In genomic region chr6:21586760-21587181, GRCh38 we compare ENCODE assay signal across 8 cellular contexts. TPM values are rescaled to one million over a fixed set of nuclear protein-coding genes. Genes with fewer than 3 reads are reported as not detected.
DNase-seq lines count a peak whose midpoint lies in the region; ATAC-seq and TF ChIP-seq lines count a peak whose summit lies in the region.

No MANE protein-coding gene starts in this region.

- H4K20me1 ChIP-seq in MM.1S (ENCODE audit: insufficient read depth, low read length) = no peaks in the 10 kb centered on the region

- no peak for DNase-seq in activated naive CD4-positive, alpha-beta T cell treated with anti-CD3 and anti-CD28 coated beads for 36 hours
- DNase-seq in activated naive CD4-positive, alpha-beta T cell treated with anti-CD3 and anti-CD28 coated beads, Interleukin-2, amount 50 U/mL, for 72 hours (ENCODE audit: low spot score in 2 of 2) = no peak
- DNase-seq in MM.1S (no peak), SW480 (ENCODE audit: low spot score) (no peak), COR-L47 (lab: John Stamatoyannopoulos, UW) (no peak)

- H3K9me3 ChIP-seq in MM.1S (replicated peaks; ENCODE audit: insufficient read depth, low read length) = no peaks in the 10 kb centered on the region
- no peaks in the 10 kb centered on the region for H3K9me3 ChIP-seq in mucosa of rectum (ENCODE audit: control insufficient read depth in 2 of 2, low read length in 2 of 2)

- H3K36me3 ChIP-seq in MM.1S (replicated peaks; ENCODE audit: insufficient read depth, low read length) = no peaks in the 10 kb centered on the region
- H3K36me3 ChIP-seq in mucosa of rectum (ENCODE audit: control insufficient read depth in 2 of 2, insufficient read depth in 2 of 2, low read length in 2 of 2) = no peaks in the 10 kb centered on the region

- H3K27me3 Mint-ChIP-seq in activated naive CD4-positive, alpha-beta T cell treated with anti-CD3 and anti-CD28 coated beads for 36 hours (ENCODE audit: low read depth) = peaks cover 53% of the 10 kb centered on the region

- H3K27ac ChIP-seq in MM.1S (ENCODE audit: low read length) (no peak overlapping the region), cingulate gyrus (ENCODE audit: low read depth, low read length) (peak overlapping the region; percentile 19), mucosa of rectum (ENCODE audit: low read depth in 2 of 2, low read length in 2 of 2) (peak overlapping the region; percentile 93 to 97)

- no peak for ATAC-seq in activated naive CD4-positive, alpha-beta T cell treated with anti-CD3 and anti-CD28 coated beads, Interleukin-2, amount 50 U/mL, for 72 hours
- ATAC-seq in HG03342 (IDR thresholded peaks at IDR 0.05; ENCODE audit: unreplicated experiment) = no peak

- H3K9me3 Mint-ChIP-seq in activated naive CD4-positive, alpha-beta T cell treated with anti-CD3 and anti-CD28 coated beads for 36 hours = peaks cover 8% of the 10 kb centered on the region
- peaks cover 7 to 8% of the 10 kb centered on the region in 2 donors for H3K9me3 Mint-ChIP-seq in activated naive CD4-positive, alpha-beta T cell treated with anti-CD3 and anti-CD28 coated beads, Interleukin-2, amount 50 U/mL, for 72 hours

- no peak overlapping the region for H2AFZ ChIP-seq in MM.1S (ENCODE audit: low read length)

- H3K4me1 Mint-ChIP-seq in activated naive CD4-positive, alpha-beta T cell treated with anti-CD3 and anti-CD28 coated beads for 36 hours (ENCODE audit: low read depth) = peaks cover 9% of the 10 kb centered on the region

- H3K4me3 Mint-ChIP-seq in activated naive CD4-positive, alpha-beta T cell treated with anti-CD3 and anti-CD28 coated beads for 36 hours = peak overlapping the region; percentile 81

- H3K4me1 ChIP-seq in MM.1S (ENCODE audit: low read length) (no peaks in the 10 kb centered on the region), mucosa of rectum (ENCODE audit: control insufficient read depth in 2 of 2, insufficient read depth in 2 of 2, low read length in 2 of 2) (peaks cover 10 to 13% of the 10 kb centered on the region in 2 donors)

- no peak overlapping the region for H3K27ac Mint-ChIP-seq in activated naive CD4-positive, alpha-beta T cell treated with anti-CD3 and anti-CD28 coated beads for 36 hours
- H3K27ac Mint-ChIP-seq in activated naive CD4-positive, alpha-beta T cell treated with anti-CD3 and anti-CD28 coated beads, Interleukin-2, amount 50 U/mL, for 72 hours = no peak overlapping the region

- H3K9ac ChIP-seq in MM.1S (ENCODE audit: low read length) = no peak overlapping the region
- peak overlapping the region; percentile 88 to 89 for H3K9ac ChIP-seq in mucosa of rectum (ENCODE audit: low read depth in 1 of 2, low read length in 2 of 2)

- CTCF ChIA-PET in activated naive CD4-positive, alpha-beta T cell treated with anti-CD3 and anti-CD28 coated beads for 36 hours (lab: Charles Lee) = interaction anchor here (1.4 to 3.3 kb wide), 2 partner anchors 8 to 1023 kb away, joined by 3 to 35 read pairs; no protein-coding TSS in a partner anchor

- no peak for TF ChIP-seq CTCF in MM.1S (IDR thresholded peaks at IDR 0.05; ENCODE audit: low read length)

- no peaks in the 10 kb centered on the region for H3K9me2 ChIP-seq in MM.1S (replicated peaks; ENCODE audit: insufficient read depth, low read length)

- peak overlapping the region; percentile 85; the same call in 1 of the 2 replicates for H3K4me2 ChIP-seq in MM.1S (ENCODE audit: low read depth, low read length)

- no peaks in the 10 kb centered on the region for H3K27me3 ChIP-seq in MM.1S (replicated peaks; ENCODE audit: insufficient read depth, low read length)
- H3K27me3 ChIP-seq in mucosa of rectum (ENCODE audit: control insufficient read depth in 2 of 2, insufficient read depth in 2 of 2, low read length in 2 of 2) = no peaks in the 10 kb centered on the region

- H3F3A ChIP-seq in MM.1S (ENCODE audit: insufficient read depth, low read length) = peaks cover 14% of the 10 kb centered on the region; the same call in 1 of the 2 replicates

- intact Hi-C loops in activated naive CD4-positive, alpha-beta T cell treated with anti-CD3 and anti-CD28 coated beads for 36 hours (cut with micrococcal nuclease) = loop anchor here (1.0 to 5.0 kb wide), 2 partner anchors 10 to 1294 kb away; no protein-coding TSS in a partner anchor

- H3K36me3 Mint-ChIP-seq in activated naive CD4-positive, alpha-beta T cell treated with anti-CD3 and anti-CD28 coated beads for 36 hours (ENCODE audit: low read depth) = peaks cover 4% of the 10 kb centered on the region
- H3K36me3 Mint-ChIP-seq in activated naive CD4-positive, alpha-beta T cell treated with anti-CD3 and anti-CD28 coated beads, Interleukin-2, amount 50 U/mL, for 72 hours = peaks cover 4 to 15% of the 10 kb centered on the region in 2 donors

- no peaks in the 10 kb centered on the region for H3K79me2 ChIP-seq in MM.1S (ENCODE audit: low read length)

- H3K4me3 ChIP-seq in MM.1S (ENCODE audit: low read length) = peak overlapping the region; percentile 83
- H3K4me3 ChIP-seq in mucosa of rectum (ENCODE audit: low read length in 2 of 2) = peak overlapping the region; percentile 89 to 94

RNA-seq across cellular contexts. Expression of gene SOX4, which starts 6.8 kb away (rescaled TPM):
- under 1 TPM; 0.69 to 0.72 TPM for total RNA-seq in activated naive CD4-positive, alpha-beta T cell treated with anti-CD3 and anti-CD28 coated beads for 36 hours
- total RNA-seq in activated naive CD4-positive, alpha-beta T cell treated with anti-CD3 and anti-CD28 coated beads, Interleukin-2, amount 50 U/mL, for 72 hours = 1 to 10 TPM in 1 of 2 donors, under 1 TPM in 1; 0.89 to 4.2 TPM
